Comparison of ENCODE assay signal across 19 cellular contexts in the genomic region with DNA sequence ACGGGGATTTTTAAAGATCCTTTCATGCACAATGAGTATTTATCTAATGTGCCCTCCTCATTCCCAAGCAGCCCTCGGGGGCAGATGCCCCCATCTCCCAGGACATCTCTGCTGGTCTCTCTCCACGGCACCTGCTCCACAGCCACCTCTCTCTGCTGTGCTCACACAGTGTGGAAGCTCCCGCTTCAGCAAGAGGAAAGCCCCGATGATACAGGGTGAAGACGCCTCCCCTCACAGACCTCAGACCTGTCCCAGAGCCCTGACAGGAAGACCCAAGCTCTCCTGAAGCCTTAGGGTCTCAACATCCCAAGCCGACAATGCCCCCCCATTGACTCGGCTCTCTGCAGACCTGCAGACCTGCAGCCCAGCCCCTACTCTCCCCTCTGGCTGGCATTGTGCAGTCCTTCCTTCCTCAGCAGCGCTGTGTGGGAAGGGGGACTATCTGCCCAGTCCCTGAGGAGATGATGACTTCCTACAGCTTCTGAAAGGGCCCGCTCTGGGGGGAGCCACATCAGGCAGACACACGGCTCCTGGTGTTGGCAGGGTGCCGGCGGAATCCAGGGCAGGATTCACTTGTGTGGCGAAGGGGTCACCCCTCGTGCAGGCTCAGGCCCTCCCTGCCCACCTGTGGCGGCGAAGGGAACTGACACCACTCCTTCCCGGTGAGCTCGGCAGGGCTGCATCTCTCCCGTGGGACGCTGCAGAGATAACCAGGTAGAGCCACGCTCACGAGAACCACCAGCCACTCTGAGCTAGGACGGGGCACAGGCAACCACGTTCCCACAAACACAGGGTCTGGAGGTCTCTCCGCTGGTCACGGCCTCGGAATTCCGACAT.
"Had no signal": no experiment of that assay in that cellular context is flagged by ENCODE, and none has a peak within 500 bp of the region (broad histone marks: within the 10 kb centered on the region; RNA-seq: fewer than 3 reads in every experiment).

No MANE protein-coding gene starts in this region.

- H3K27me3 ChIP-seq: cardiac muscle cell had no signal

- H3K27ac ChIP-seq: cardiac muscle cell, lower lobe of right lung, tibial artery had no signal

- ATAC-seq: activated CD8-positive, alpha-beta T cell treated with anti-CD3 and anti-CD28 coated beads for 36 hours; activated T-helper 17 cell treated with anti-CD3 and anti-CD28 coated beads, Interleukin-2, amount 50 U/mL, for 72 hours; effector memory CD8-positive, alpha-beta T cell; lower lobe of right lung; natural killer cell treated with Interleukin-12 subunit alpha and Interleukin-12 subunit beta and Interleukin-15 and Interleukin-18, amount 100 ng/mL, for 72 hours had no signal

- H3K4me3 ChIP-seq: cardiac muscle cell, lower lobe of right lung, tibial artery had no signal

- DNase-seq: activated CD4-positive, alpha-beta T cell treated with anti-CD3 and anti-CD28 coated beads for 48 hours; activated CD4-positive, CD25-positive, alpha-beta regulatory T cell; activated CD8-positive, alpha-beta T cell treated with anti-CD3 and anti-CD28 coated beads for 36 hours; activated naive CD4-positive, alpha-beta T cell; activated naive CD8-positive, alpha-beta T cell treated with anti-CD3 and anti-CD28 coated beads for 36 hours; activated T-cell treated with anti-CD3 and anti-CD28 coated beads, Interleukin-2, amount 50 U/mL, for 1 hour; amniotic stem cell; effector memory CD8-positive, alpha-beta T cell; lower lobe of right lung; nucleus accumbens; stimulated activated CD4-positive, alpha-beta T cell treated with anti-CD3 and anti-CD28 coated beads, Interleukin-2, amount 100 ng/mL, for 24 hours; stimulated activated naive CD8-positive, alpha-beta T cell treated with anti-CD3 and anti-CD28 coated beads, Interleukin-15, Interleukin-2, amounts not matched to agents 100 U/mL and 50 U/mL, for 24 hours; substantia nigra; tibial artery had no signal

- H3K27me3 Mint-ChIP-seq: activated naive CD8-positive, alpha-beta T cell treated with anti-CD3 and anti-CD28 coated beads for 36 hours; activated T-helper 17 cell treated with anti-CD3 and anti-CD28 coated beads, Interleukin-2, amount 50 U/mL, for 72 hours; natural killer cell treated with Interleukin-12 subunit alpha and Interleukin-12 subunit beta and Interleukin-15 and Interleukin-18, amount 100 ng/mL, for 72 hours had no signal

- H3K4me1 ChIP-seq: lower lobe of right lung, tibial artery had no signal

- FAIRE-seq: islet of Langerhans, urothelium cell line had no signal

- H3K4me1 Mint-ChIP-seq: activated naive CD8-positive, alpha-beta T cell treated with anti-CD3 and anti-CD28 coated beads for 36 hours; activated T-helper 17 cell treated with anti-CD3 and anti-CD28 coated beads, Interleukin-2, amount 50 U/mL, for 72 hours had no signal

- H3K9me3 Mint-ChIP-seq: activated CD8-positive, alpha-beta T cell treated with anti-CD3 and anti-CD28 coated beads for 36 hours; activated naive CD8-positive, alpha-beta T cell treated with anti-CD3 and anti-CD28 coated beads for 36 hours; activated T-helper 17 cell treated with anti-CD3 and anti-CD28 coated beads, Interleukin-2, amount 50 U/mL, for 72 hours; effector memory CD8-positive, alpha-beta T cell; natural killer cell treated with Interleukin-12 subunit alpha and Interleukin-12 subunit beta and Interleukin-15 and Interleukin-18, amount 100 ng/mL, for 72 hours had no signal

- H3K36me3 ChIP-seq: cardiac muscle cell, lower lobe of right lung, tibial artery had no signal

- H3K36me3 Mint-ChIP-seq: activated naive CD8-positive, alpha-beta T cell treated with anti-CD3 and anti-CD28 coated beads for 36 hours; natural killer cell treated with Interleukin-12 subunit alpha and Interleukin-12 subunit beta and Interleukin-15 and Interleukin-18, amount 100 ng/mL, for 72 hours had no signal

- H3K27ac Mint-ChIP-seq: activated CD8-positive, alpha-beta T cell treated with anti-CD3 and anti-CD28 coated beads for 36 hours; activated naive CD8-positive, alpha-beta T cell treated with anti-CD3 and anti-CD28 coated beads for 36 hours; activated T-helper 17 cell treated with anti-CD3 and anti-CD28 coated beads, Interleukin-2, amount 50 U/mL, for 72 hours; effector memory CD8-positive, alpha-beta T cell; natural killer cell treated with Interleukin-12 subunit alpha and Interleukin-12 subunit beta and Interleukin-15 and Interleukin-18, amount 100 ng/mL, for 72 hours had no signal

- H3K9me3 ChIP-seq: lower lobe of right lung, tibial artery had no signal

- H3K4me3 Mint-ChIP-seq: activated CD8-positive, alpha-beta T cell treated with anti-CD3 and anti-CD28 coated beads for 36 hours; activated naive CD8-positive, alpha-beta T cell treated with anti-CD3 and anti-CD28 coated beads for 36 hours; activated T-helper 17 cell treated with anti-CD3 and anti-CD28 coated beads, Interleukin-2, amount 50 U/mL, for 72 hours; effector memory CD8-positive, alpha-beta T cell; natural killer cell treated with Interleukin-12 subunit alpha and Interleukin-12 subunit beta and Interleukin-15 and Interleukin-18, amount 100 ng/mL, for 72 hours had no signal
